Comparison of ENCODE assay signal across 2 cellular contexts in genomic region chr2:222902660-222903059, GRCh38.
TF ChIP-seq lines count a peak whose summit lies in the region.

No MANE protein-coding gene starts in this region.

TF ChIP-seq in GM23338, 12 proteins besides CTCF, POLR2A, EP300 and RAD21:
- TF ChIP-seq ZNF331 (CRISPR knock-in tag; IDR thresholded peaks at IDR 0.05; ENCODE audit: low read depth) (no peak), CREB1 (CRISPR knock-in tag; IDR thresholded peaks at IDR 0.05; ENCODE audit: low read depth) (no peak)

TF ChIP-seq in K562, 482 proteins besides CTCF, POLR2A, EP300 and RAD21:
- TF ChIP-seq RBM25 (IDR thresholded peaks at IDR 0.05; ENCODE audit: low read depth, low read length, severe bottlenecking) (no peak), PHB (CRISPR knock-in tag; IDR thresholded peaks at IDR 0.05) (no peak), ETS2 (tag; IDR thresholded peaks at IDR 0.05; ENCODE audit: borderline replicate concordance, poor library complexity, severe bottlenecking) (no peak), AFF4 (CRISPR knock-in tag; IDR thresholded peaks at IDR 0.05) (no peak), ZNF561 (CRISPR knock-in tag; conservative IDR thresholded peaks at IDR 0.05) (no peak)
